8 cellular contexts compared by ENCODE assay signal in genomic region chr3:42443819-42444436, GRCh38. TPM values are rescaled to one million over a fixed set of nuclear protein-coding genes. Genes with fewer than 3 reads are reported as not detected.
A peak's percentile ranks its signal among the peaks of the same experiment; 100 is the strongest.
DNase-seq lines count a peak whose midpoint lies in the region; TF ChIP-seq lines count a peak whose summit lies in the region.

No MANE protein-coding gene starts in this region.

- DNase-seq in AG09319 (ENCODE audit: extremely low read depth, low read depth): peak; percentile 39
- DNase-seq in GM19238 (ENCODE audit: insufficient read length, low spot score): peak; percentile 70
- DNase-seq in HS-5 (ENCODE audit: low read depth): peak; percentile 44
- peak; percentile 50 for DNase-seq in activated CD8-positive, alpha-beta memory T cell treated with anti-CD3 and anti-CD28 coated beads, Interleukin-2, amount 50 U/mL, for 24 hours (ENCODE audit: extremely low read depth)
- DNase-seq in epithelial cell of esophagus (ENCODE audit: low read depth): peak; percentile 78
- peak; percentile 84 for DNase-seq in mucosa of gallbladder (ENCODE audit: low spot score)
- peak; percentile 91 for DNase-seq in stimulated activated CD8-positive, alpha-beta memory T cell treated with anti-CD3 and anti-CD28 coated beads, Interleukin-4, amount 100 ng/mL, for 48 hours

- H3K9me3 ChIP-seq in OCI-LY1 (ENCODE audit: low read length): no peaks in the 10 kb centered on the region

- no peaks in the 10 kb centered on the region for H3K9me2 ChIP-seq in OCI-LY1 (ENCODE audit: low read depth, low read length)

- no peak; the same call in none of the 2 replicates for TF ChIP-seq CTCF in AG09319 (IDR thresholded peaks at IDR 0.05; ENCODE audit: low read depth, low read length)
- TF ChIP-seq CTCF in OCI-LY1 (IDR thresholded peaks at IDR 0.05; ENCODE audit: low read length): peak; percentile 96
- TF ChIP-seq CTCF in epithelial cell of esophagus (IDR thresholded peaks at IDR 0.05; ENCODE audit: insufficient read depth, low read depth, low read length, missing control alignments): peak; percentile 100

- no peaks in the 10 kb centered on the region for H3K4me1 ChIP-seq in OCI-LY1 (ENCODE audit: insufficient read depth, low read length, severe bottlenecking)

- H3K4me3 ChIP-seq in OCI-LY1 (ENCODE audit: low read depth, low read length, poor library complexity, severe bottlenecking) (no peak overlapping the region), epithelial cell of esophagus (ENCODE audit: low read length) (no peak overlapping the region)

- no peaks in the 10 kb centered on the region for H3K36me3 ChIP-seq in OCI-LY1 (ENCODE audit: insufficient read depth, low read length)

- H3K27ac ChIP-seq in OCI-LY1 (ENCODE audit: low read depth, low read length, poor library complexity, severe bottlenecking): no peak overlapping the region

- no peaks in the 10 kb centered on the region for H4K20me1 ChIP-seq in OCI-LY1 (ENCODE audit: insufficient read depth, low read length)

- no peaks in the 10 kb centered on the region for H3F3A ChIP-seq in OCI-LY1 (ENCODE audit: insufficient read depth, low read length)

- no peak overlapping the region for H3K4me2 ChIP-seq in OCI-LY1 (ENCODE audit: low read length)

- H3K9ac ChIP-seq in OCI-LY1 (ENCODE audit: low read length): no peak overlapping the region

- no peak overlapping the region for H2AFZ ChIP-seq in OCI-LY1 (ENCODE audit: low read length)

- H3K79me2 ChIP-seq in OCI-LY1 (ENCODE audit: insufficient read depth, low read length): no peaks in the 10 kb centered on the region

- H3K27me3 ChIP-seq in OCI-LY1 (ENCODE audit: insufficient read depth, low read length): no peaks in the 10 kb centered on the region; the same call in 1 of the 2 replicates

RNA-seq across cellular contexts. Expression of gene LYZL4, which starts 33.5 kb away (rescaled TPM):
- 0.32 TPM for total RNA-seq in mucosa of gallbladder

RNA-seq across cellular contexts. Expression of gene VIPR1, which starts 58.5 kb away (rescaled TPM):
- total RNA-seq in mucosa of gallbladder: 91.7 TPM

Comparison
In these comparisons a context has a peak if more than half of its experiments do, and no peak if none do; other contexts are left out.
1. DNase-seq: peak in every context shown above with its lines; median percentile 91 in stimulated activated CD8-positive, alpha-beta memory T cell treated with anti-CD3 and anti-CD28 coated beads, Interleukin-4, amount 100 ng/mL, for 48 hours; 84 in mucosa of gallbladder; 78 in epithelial cell of esophagus; 70 in GM19238; 50 in activated CD8-positive, alpha-beta memory T cell treated with anti-CD3 and anti-CD28 coated beads, Interleukin-2, amount 50 U/mL, for 24 hours; 44 in HS-5; 39 in AG09319.